In the genomic region with DNA sequence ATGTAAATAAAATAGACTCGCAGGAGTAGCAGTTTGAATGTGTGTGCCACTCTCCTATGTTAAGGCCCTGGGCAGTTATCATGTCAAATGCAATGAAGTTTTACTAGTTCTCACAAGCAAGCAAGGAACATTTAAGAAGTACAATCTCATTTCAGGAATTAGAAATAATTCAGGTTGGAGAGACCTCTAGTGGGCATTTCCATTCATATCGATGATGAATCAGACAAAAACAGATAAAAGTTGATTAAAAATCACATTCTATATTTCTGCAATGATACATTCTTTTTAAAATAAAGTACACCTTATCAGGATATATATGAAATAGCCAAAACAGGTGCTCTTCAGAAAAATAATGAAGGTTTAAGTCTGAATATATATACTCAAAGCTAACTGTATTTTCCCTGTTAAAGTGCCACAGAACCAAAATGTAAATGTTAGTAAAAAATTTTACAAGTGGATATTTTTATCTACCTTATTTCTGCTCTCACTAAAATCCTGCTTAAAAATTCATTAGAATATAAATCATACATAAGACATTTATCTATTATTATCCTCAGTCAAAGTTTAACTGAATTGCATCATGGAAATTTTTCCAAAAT, we compare ENCODE assay signal across 9 cellular contexts.
DNase-seq lines count a peak whose midpoint lies in the region; ATAC-seq and TF ChIP-seq lines count a peak whose summit lies in the region.
"Had no signal": no experiment of that assay in that cellular context is flagged by ENCODE, and none has a peak within 500 bp of the region (broad histone marks: within the 10 kb centered on the region; RNA-seq: fewer than 3 reads in every experiment).

No MANE protein-coding gene starts in this region.

- DNase-seq in GM10248 (ENCODE audit: extremely low spot score) (no peak), body of pancreas (no peak), myocyte (ENCODE audit: low read depth) (peak; percentile 1), NCI-H2029 (lab: John Stamatoyannopoulos, UW) (no peak), transverse colon (no peak)
- no peak for DNase-seq in activated CD4-positive, alpha-beta T cell treated with anti-CD3 and anti-CD28 coated beads for 1 hour
- DNase-seq: activated B cell treated with CpG ODN at 0.5 μM for 24 hours had no signal

- H3K27me3 ChIP-seq in Loucy (ENCODE audit: insufficient read depth, low read length, poor library complexity, severe bottlenecking) (no peaks in the 10 kb centered on the region), body of pancreas (no peaks in the 10 kb centered on the region), transverse colon (no peaks in the 10 kb centered on the region)

- intact Hi-C loops in body of pancreas (cut with DNase I) = no loop called here
- intact Hi-C loops in transverse colon (cut with DNase I; ENCODE audit: low total_unique reads) = no loop called here

- no peak overlapping the region for H3K9ac ChIP-seq in Loucy (ENCODE audit: low read depth, low read length, poor library complexity, severe bottlenecking)
- H3K9ac ChIP-seq: parathyroid adenoma had no signal

- CTCF ChIA-PET in GM10248 (lab: Yijun Ruan, JAX) = interaction anchor here (0.9 to 4.0 kb wide), 4 partner anchors 20 to 904 kb away, joined by 3 to 18 read pairs (median 3); no protein-coding TSS in a partner anchor

- POLR2A ChIA-PET in GM10248 (lab: Yijun Ruan, JAX) = no interaction called here

- 8 to 19% methylated on average over 2 of the region's 2 CpGs for WGBS in body of pancreas, 2 donors
- WGBS in transverse colon (ENCODE audit: low coverage in 1 of 2), 2 donors = 19 to 35% methylated on average over 2 of the region's 2 CpGs

- no peak overlapping the region for H3K4me2 ChIP-seq in Loucy (ENCODE audit: low read depth, low read length, poor library complexity, severe bottlenecking)

- no peak for TF ChIP-seq EP300 in transverse colon (IDR thresholded peaks at IDR 0.05; ENCODE audit: low read depth)

- no peaks in the 10 kb centered on the region for H3K9me2 ChIP-seq in Loucy (replicated peaks; ENCODE audit: low read depth, low read length)

- TF ChIP-seq POLR2A in body of pancreas (IDR thresholded peaks at IDR 0.05) (no peak), transverse colon (IDR thresholded peaks at IDR 0.05) (no peak)

- no peak overlapping the region for H2AFZ ChIP-seq in Loucy (ENCODE audit: low read length)
- H2AFZ ChIP-seq: parathyroid adenoma had no signal

- H3K27ac ChIP-seq in body of pancreas (no peak overlapping the region), transverse colon (no peak overlapping the region)
- H3K27ac ChIP-seq: parathyroid adenoma had no signal

- no peaks in the 10 kb centered on the region for H3F3A ChIP-seq in Loucy (ENCODE audit: low read depth)

- no peaks in the 10 kb centered on the region for H4K20me1 ChIP-seq in Loucy (ENCODE audit: insufficient read depth, low read length, poor library complexity, severe bottlenecking)

- H3K4me3 ChIP-seq in Loucy (ENCODE audit: low read length, poor library complexity, severe bottlenecking) (no peak overlapping the region), body of pancreas (no peak overlapping the region), transverse colon (no peak overlapping the region)

- in situ Hi-C loops in transverse colon (cut with MboI; ENCODE audit: low pct_ligation_motif_present in 1 of 4, low pct_unique_long_range_greater_than_20kb in 1 of 4, low sequenced_read_pairs in 3 of 4) = no loop called here

- H3K4me1 ChIP-seq in Loucy (ENCODE audit: insufficient read depth, low read length, poor library complexity, severe bottlenecking) (no peaks in the 10 kb centered on the region), body of pancreas (no peaks in the 10 kb centered on the region), transverse colon (no peaks in the 10 kb centered on the region)
- H3K4me1 ChIP-seq: parathyroid adenoma had no signal

- no peaks in the 10 kb centered on the region for H3K79me2 ChIP-seq in Loucy (ENCODE audit: insufficient read depth, low read length)
- H3K79me2 ChIP-seq: parathyroid adenoma had no signal

- H3K9me3 ChIP-seq in Loucy (ENCODE audit: insufficient read depth, low read depth, low read length) = no peaks in the 10 kb centered on the region
- no peaks in the 10 kb centered on the region for H3K9me3 ChIP-seq in body of pancreas
- H3K9me3 ChIP-seq in transverse colon = no peaks in the 10 kb centered on the region

- H3K36me3 ChIP-seq in Loucy (ENCODE audit: insufficient read depth, low read length) (no peaks in the 10 kb centered on the region), body of pancreas (replicated peaks in 1 of 2; ENCODE audit: insufficient read depth in 1 of 2, low read depth in 2 of 2) (no peaks in the 10 kb centered on the region), transverse colon (no peaks in the 10 kb centered on the region)

- no peak for ATAC-seq in body of pancreas

- TF ChIP-seq CTCF in GM10248 (IDR thresholded peaks at IDR 0.05; ENCODE audit: control extremely low read depth, extremely low read depth, low read depth, missing control alignments) (peak; percentile 41), Loucy (conservative IDR thresholded peaks at IDR 0.05; ENCODE audit: low read length) (peak; percentile 67), body of pancreas (IDR thresholded peaks at IDR 0.05) (peak in 4 of 7 experiments; percentile 25 to 35 (median 30)), transverse colon (IDR thresholded peaks at IDR 0.05) (peak in 2 of 5 experiments; percentile 15 to 24)
